In the genomic region with DNA sequence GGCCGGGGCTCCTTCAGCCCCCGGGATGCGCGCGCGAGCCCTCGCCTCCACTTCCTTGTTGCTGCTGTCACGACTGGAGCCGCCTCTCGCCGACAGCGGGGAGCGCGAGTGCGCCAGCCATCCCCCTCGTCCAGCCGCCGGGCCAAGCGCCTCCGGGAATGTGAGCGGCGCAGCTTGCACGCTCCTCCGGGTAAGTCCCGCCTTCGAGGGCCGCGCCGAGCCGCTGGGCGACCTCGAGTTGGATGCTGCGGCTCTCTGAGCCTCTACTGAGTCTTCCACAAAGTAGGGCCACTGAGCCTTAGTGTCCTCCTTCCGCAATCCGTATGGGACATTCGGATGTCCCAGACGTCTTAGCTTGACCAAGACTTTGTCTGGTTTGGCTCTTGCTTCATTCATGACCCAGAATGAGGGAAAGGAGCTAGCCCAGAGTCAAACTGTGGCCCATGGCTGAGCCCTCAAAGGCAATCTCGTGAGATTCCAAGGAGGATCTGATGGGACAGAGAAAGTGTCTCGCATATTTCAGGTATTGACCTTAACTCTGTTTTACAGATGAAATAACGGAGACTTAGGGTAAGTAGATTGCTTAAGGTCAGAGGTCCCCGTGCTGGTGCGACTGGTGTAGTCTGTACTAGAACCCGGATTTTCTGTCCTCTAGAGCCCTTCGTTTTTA, we compare ENCODE assay signal across 8 cellular contexts. TPM values are rescaled to one million over a fixed set of nuclear protein-coding genes. Genes with fewer than 3 reads are reported as not detected.
DNase-seq lines count a peak whose midpoint lies in the region; ATAC-seq and TF ChIP-seq lines count a peak whose summit lies in the region.

No MANE protein-coding gene starts in this region.

- H3K27ac ChIP-seq in IMR-90 (ENCODE audit: insufficient read depth, low read length) (peak overlapping the region; percentile 75), ectodermal cell (ENCODE audit: insufficient read depth, low read depth, low read length, poor library complexity, severe bottlenecking) (peak overlapping the region; percentile 67), mesendoderm (ENCODE audit: low read depth, low read length) (no peak overlapping the region)

- WGBS in IMR-90 (ENCODE audit: extremely low coverage in 2 of 2, insufficient read length in 1 of 2), 2 experiments = 0% methylated on average over 22 of the region's 44 CpGs; no CpG with 5 or more reads in 1 of the 2 experiments
- WGBS in ectodermal cell, 2 experiments = 1 to 2% methylated on average over 44 of the region's 44 CpGs
- WGBS in mesendoderm (ENCODE audit: extremely low coverage, insufficient coverage, low lambda C conversion rate) = no CpG with 5 or more reads among the region's 44 CpGs

- H2AK9ac ChIP-seq in IMR-90 (replicated peaks; ENCODE audit: low read depth, low read length, poor library complexity) = peak overlapping the region; percentile 98

- ATAC-seq in IMR-90 (ENCODE audit: low read depth) = peak; percentile 60

- in situ Hi-C loops in IMR-90 (cut with MboI; ENCODE audit: low sequenced_read_pairs) = loop anchor here (10.0 kb wide), 1 partner anchor 214 kb away; no protein-coding TSS in a partner anchor

- H2BK5ac ChIP-seq in IMR-90 (ENCODE audit: low read depth, low read length, poor library complexity, severe bottlenecking) (peak overlapping the region; percentile 64), mesendoderm (ENCODE audit: low read length) (no peak overlapping the region)

- dilution Hi-C loops in IMR-90 (cut with HindIII; ENCODE audit: low sequenced_read_pairs, unreplicated experiment) = no loop called here

- H3K27me3 ChIP-seq in IMR-90 (ENCODE audit: control insufficient read depth, insufficient read depth, low read length) (no peaks in the 10 kb centered on the region), ectodermal cell (ENCODE audit: control insufficient read depth, insufficient read depth, low read length, poor library complexity, severe bottlenecking) (no peaks in the 10 kb centered on the region), mesendoderm (ENCODE audit: insufficient read depth, low read length, poor library complexity) (no peaks in the 10 kb centered on the region)

- peak overlapping the region; percentile 99 for H3K4me2 ChIP-seq in IMR-90 (ENCODE audit: low read depth, low read length)
- peak overlapping the region; percentile 81 for H3K4me2 ChIP-seq in mesendoderm (ENCODE audit: low read length)

- H3K9me3 ChIP-seq in IMR-90 (ENCODE audit: control insufficient read depth, insufficient read depth, low read length) = no peaks in the 10 kb centered on the region
- no peaks in the 10 kb centered on the region for H3K9me3 ChIP-seq in ectodermal cell (ENCODE audit: control insufficient read depth, low read length)

- peaks cover 32% of the 10 kb centered on the region; the same call in 1 of the 2 replicates for H4K20me1 ChIP-seq in IMR-90 (ENCODE audit: insufficient read depth, low read length)

- BruUV-seq in IMR-90 (replicated peaks; lab: Mats Ljungman, UMichigan) = no TSS peak

- peak overlapping the region; percentile 95 for H2AFZ ChIP-seq in IMR-90 (replicated peaks; ENCODE audit: low read length, poor library complexity)

- intact Hi-C loops in IMR-90 (cut with micrococcal nuclease) = loop anchor here (1.0 to 10.0 kb wide), 4 partner anchors 111 to 434 kb away; a partner anchor contains a TSS

- peaks cover 10% of the 10 kb centered on the region for H3K9me1 ChIP-seq in IMR-90 (ENCODE audit: insufficient read depth, low read length)

- H3K56ac ChIP-seq in IMR-90 (ENCODE audit: extremely low read depth, insufficient read depth, low read length) (peak overlapping the region; percentile 70), mesendoderm (ENCODE audit: low read length) (peak overlapping the region; percentile 95)

- no peak for TF ChIP-seq POLR2A in IMR-90 (IDR thresholded peaks at IDR 0.05; ENCODE audit: low read depth, low read length)

- peak overlapping the region in 1 of 2 experiments; percentile 93; a peak in 3 of 4 replicates for H4K8ac ChIP-seq in IMR-90 (ENCODE audit: low read depth in 2 of 2, low read length in 2 of 2)
- H4K8ac ChIP-seq in mesendoderm (ENCODE audit: low read depth, low read length) = no peak overlapping the region

- DNase-seq in NCI-H82 (lab: John Stamatoyannopoulos, UW) (peak; percentile 32), NCI-H82 treated with DMSO at 0.1 percent for 48 hours (lab: John Stamatoyannopoulos, UW; ENCODE audit: unreplicated experiment) (no peak), IMR-90 (peak; percentile 50), mesendoderm (peak; percentile 70), HuH-7.5 (ENCODE audit: low spot score) (no peak)
- DNase-seq in activated CD4-positive, alpha-beta T cell treated with anti-CD3 and anti-CD28 coated beads for 48 hours = peak; percentile 58
- DNase-seq in stimulated activated CD8-positive, alpha-beta memory T cell treated with anti-CD3 and anti-CD28 coated beads, Interleukin-4, amount 100 ng/mL, for 48 hours = peak; percentile 60

- H3K4ac ChIP-seq in IMR-90 (ENCODE audit: low read depth, low read length) = peak overlapping the region; percentile 90
- H3K4ac ChIP-seq in mesendoderm (ENCODE audit: low read depth, low read length) = no peak overlapping the region

- no peak overlapping the region for H2BK15ac ChIP-seq in IMR-90 (ENCODE audit: low read depth, low read length)
- no peak overlapping the region for H2BK15ac ChIP-seq in mesendoderm (replicated peaks; ENCODE audit: low read depth)

- H3K9ac ChIP-seq in IMR-90 (ENCODE audit: low read depth, low read length) = peak overlapping the region; percentile 81
- H3K9ac ChIP-seq in mesendoderm (ENCODE audit: low read length) = peak overlapping the region; percentile 97

- peak overlapping the region; percentile 62 for H3K4me3 ChIP-seq in IMR-90 (ENCODE audit: insufficient read depth, low read depth, low read length)
- peak overlapping the region; percentile 98 for H3K4me3 ChIP-seq in ectodermal cell (ENCODE audit: insufficient read depth, low read depth, low read length)
- peak overlapping the region; percentile 64 for H3K4me3 ChIP-seq in mesendoderm (ENCODE audit: low read length)

- peak overlapping the region; percentile 82 for H3K14ac ChIP-seq in IMR-90 (replicated peaks; ENCODE audit: low read depth, low read length)

- H3K36me3 ChIP-seq in IMR-90 (ENCODE audit: control insufficient read depth, insufficient read depth, low read length) (peaks cover 6% of the 10 kb centered on the region), ectodermal cell (ENCODE audit: control insufficient read depth, insufficient read depth, low read length) (peaks cover 9% of the 10 kb centered on the region), mesendoderm (ENCODE audit: control insufficient read depth, insufficient read depth, low read length) (no peaks in the 10 kb centered on the region)

- no peaks in the 10 kb centered on the region; the same call in 1 of the 2 replicates for H3K4me1 ChIP-seq in IMR-90 (ENCODE audit: control insufficient read depth, insufficient read depth, low read length)
- H3K4me1 ChIP-seq in ectodermal cell (ENCODE audit: control insufficient read depth, insufficient read depth, low read length) = peaks cover 8% of the 10 kb centered on the region
- peaks cover 7% of the 10 kb centered on the region for H3K4me1 ChIP-seq in mesendoderm (ENCODE audit: control insufficient read depth, low read depth, low read length)

- H3K18ac ChIP-seq in IMR-90 (ENCODE audit: low read depth, low read length) (peak overlapping the region; percentile 15; the same call in 1 of the 2 replicates), mesendoderm (ENCODE audit: low read length) (peak overlapping the region; percentile 61)

- peak overlapping the region; percentile 94 for H3K23ac ChIP-seq in IMR-90 (ENCODE audit: low read depth, low read length)
- H3K23ac ChIP-seq in mesendoderm (ENCODE audit: low read length) = peak overlapping the region; percentile 92

- H4K91ac ChIP-seq in IMR-90 (ENCODE audit: insufficient read depth, low read depth, low read length) = no peak overlapping the region

- H3K79me2 ChIP-seq in mesendoderm (ENCODE audit: control insufficient read depth, insufficient read depth, low read length) = peaks cover 20% of the 10 kb centered on the region

- POLR2A ChIA-PET in IMR-90 (lab: Charles Lee; ENCODE audit: unreplicated experiment) = interaction anchor here (0.6 to 1.0 kb wide), 2 partner anchors 108 to 218 kb away, joined by 4 to 5 read pairs; no protein-coding TSS in a partner anchor

- no peak for TF ChIP-seq CTCF in IMR-90 (conservative IDR thresholded peaks at IDR 0.05; ENCODE audit: low read depth, low read length)

- TF ChIP-seq RAD21 in IMR-90 (IDR thresholded peaks at IDR 0.05; ENCODE audit: low read length) = no peak

- CTCF ChIA-PET in IMR-90 (lab: Yijun Ruan, JAX) = interaction anchor here (1.4 to 3.2 kb wide), 2 partner anchors 11 to 167 kb away, joined by 4 to 10 read pairs; no protein-coding TSS in a partner anchor

- peak overlapping the region; percentile 59; the same call in 1 of the 2 replicates for H2AK5ac ChIP-seq in IMR-90 (ENCODE audit: low read depth, low read length)
- no peak overlapping the region for H2AK5ac ChIP-seq in mesendoderm (ENCODE audit: low read length)

- peaks cover 16 to 61% of the 10 kb centered on the region in 2 experiments for H3K79me1 ChIP-seq in IMR-90 (ENCODE audit: low read depth in 1 of 2, low read length in 2 of 2)
- H3K79me1 ChIP-seq in mesendoderm (ENCODE audit: low read length) = peaks cover 7% of the 10 kb centered on the region

- no peak overlapping the region for H2BK20ac ChIP-seq in IMR-90 (ENCODE audit: low read depth, low read length)

- peak overlapping the region; percentile 73 for H4K5ac ChIP-seq in IMR-90 (ENCODE audit: low read depth, low read length)
- no peak overlapping the region for H4K5ac ChIP-seq in mesendoderm (ENCODE audit: low read length)

- H2BK120ac ChIP-seq in IMR-90 (ENCODE audit: low read depth, low read length) = no peak overlapping the region; the same call in 1 of the 2 replicates
- no peak overlapping the region for H2BK120ac ChIP-seq in mesendoderm (ENCODE audit: low read depth, low read length)

RNA-seq across cellular contexts. Expression of a gene that starts 0.6 kb away (rescaled TPM):
- 27.6 and 29.2 TPM in 2 replicates for total RNA-seq in IMR-90 (2012; rRNA removed)
- polyA plus RNA-seq in IMR-90 (2012; rRNA removed) = 27.6 and 30.6 TPM in 2 replicates
- 15.9 and 22.3 TPM in 2 replicates for polyA plus RNA-seq in IMR-90 (2012; cell fraction: cytosol; rRNA removed)
- polyA plus RNA-seq in IMR-90 (2012; cell fraction: nucleus; rRNA removed; ENCODE audit: low replicate concordance) = 89.7 and 113 TPM in 2 replicates
- 31.4 TPM for polyA plus RNA-seq in ectodermal cell (2013, experiment 1 of 4)
- 34.0 TPM for polyA plus RNA-seq in ectodermal cell (2013, experiment 2 of 4)
- 24.1 TPM for polyA plus RNA-seq in ectodermal cell (2013, experiment 3 of 4)
- 23.7 TPM for polyA plus RNA-seq in ectodermal cell (2013, experiment 4 of 4)
- 14.9 TPM for polyA plus RNA-seq in mesendoderm (2013, experiment 1 of 2)
- polyA plus RNA-seq in mesendoderm (2013, experiment 2 of 2) = 14.5 TPM

RNA-seq across cellular contexts. Expression of a gene that starts 0.7 kb away (rescaled TPM):
- total RNA-seq in IMR-90 (2012; rRNA removed) = 6.1 and 6.6 TPM in 2 replicates
- 4.4 and 5.8 TPM in 2 replicates for polyA plus RNA-seq in IMR-90 (2012; rRNA removed)
- polyA plus RNA-seq in IMR-90 (2012; cell fraction: cytosol; rRNA removed) = 3.8 and 4.4 TPM in 2 replicates
- 1.9 and 4.0 TPM in 2 replicates for polyA plus RNA-seq in IMR-90 (2012; cell fraction: nucleus; rRNA removed; ENCODE audit: low replicate concordance)
- polyA plus RNA-seq in ectodermal cell (2013, experiment 1 of 4) = 5.0 TPM
- polyA plus RNA-seq in ectodermal cell (2013, experiment 2 of 4) = 4.0 TPM
- 4.1 TPM for polyA plus RNA-seq in ectodermal cell (2013, experiment 3 of 4)
- polyA plus RNA-seq in ectodermal cell (2013, experiment 4 of 4) = 5.2 TPM
- 2.3 TPM for polyA plus RNA-seq in mesendoderm (2013, experiment 1 of 2)
- polyA plus RNA-seq in mesendoderm (2013, experiment 2 of 2) = 2.1 TPM

RNA-seq across cellular contexts. Expression of a gene that starts 40.6 kb away (rescaled TPM):
- total RNA-seq in IMR-90 (2012; rRNA removed) = 9.9 and 12.8 TPM in 2 replicates
- 1.5 and 2.2 TPM in 2 replicates for polyA plus RNA-seq in IMR-90 (2012; rRNA removed)
- 0.38 and 0.51 TPM in 2 replicates for polyA plus RNA-seq in IMR-90 (2012; cell fraction: cytosol; rRNA removed)
- 0.26 and 1.9 TPM in 2 replicates for polyA plus RNA-seq in IMR-90 (2012; cell fraction: nucleus; rRNA removed; ENCODE audit: low replicate concordance)
- 12.6 TPM for polyA plus RNA-seq in ectodermal cell (2013, experiment 1 of 4)
- polyA plus RNA-seq in ectodermal cell (2013, experiment 2 of 4) = 12.8 TPM
- polyA plus RNA-seq in ectodermal cell (2013, experiment 3 of 4) = 11.2 TPM
- 11.6 TPM for polyA plus RNA-seq in ectodermal cell (2013, experiment 4 of 4)
- 5.2 TPM for polyA plus RNA-seq in mesendoderm (2013, experiment 1 of 2)
- 5.2 TPM for polyA plus RNA-seq in mesendoderm (2013, experiment 2 of 2)

RNA-seq across cellular contexts. Expression of a gene that starts 56.5 kb away (rescaled TPM):
- not detected in 2 replicates for total RNA-seq in IMR-90 (2012; rRNA removed)
- not detected in 2 replicates for polyA plus RNA-seq in IMR-90 (2012; rRNA removed)
- polyA plus RNA-seq in IMR-90 (2012; cell fraction: cytosol; rRNA removed) = not detected in 2 replicates
- polyA plus RNA-seq in IMR-90 (2012; cell fraction: nucleus; rRNA removed; ENCODE audit: low replicate concordance) = not detected in 2 replicates
- not detected for polyA plus RNA-seq in ectodermal cell (2013, experiment 1 of 4)
- not detected for polyA plus RNA-seq in ectodermal cell (2013, experiment 2 of 4)
- polyA plus RNA-seq in ectodermal cell (2013, experiment 3 of 4) = not detected
- polyA plus RNA-seq in ectodermal cell (2013, experiment 4 of 4) = not detected
- under 0.01 TPM for polyA plus RNA-seq in mesendoderm (2013, experiment 1 of 2)
- polyA plus RNA-seq in mesendoderm (2013, experiment 2 of 2) = not detected

Comparison
In these comparisons a context has a peak if more than half of its experiments do, and no peak if none do; other contexts are left out.
1. DNase-seq: peak in NCI-H82 (single experiment), IMR-90 (single experiment), activated CD4-positive, alpha-beta T cell treated with anti-CD3 and anti-CD28 coated beads for 48 hours (single experiment), mesendoderm (single experiment) and stimulated activated CD8-positive, alpha-beta memory T cell treated with anti-CD3 and anti-CD28 coated beads, Interleukin-4, amount 100 ng/mL, for 48 hours (single experiment); none in NCI-H82 treated with DMSO at 0.1 percent for 48 hours (single experiment) and HuH-7.5 (single experiment).
2. Peak in every context shown above with its lines, with median percentiles within 50 percentile points of each other: H3K4me3 ChIP-seq.